ENCODE assay signal across 17 cellular contexts in the genomic region with DNA sequence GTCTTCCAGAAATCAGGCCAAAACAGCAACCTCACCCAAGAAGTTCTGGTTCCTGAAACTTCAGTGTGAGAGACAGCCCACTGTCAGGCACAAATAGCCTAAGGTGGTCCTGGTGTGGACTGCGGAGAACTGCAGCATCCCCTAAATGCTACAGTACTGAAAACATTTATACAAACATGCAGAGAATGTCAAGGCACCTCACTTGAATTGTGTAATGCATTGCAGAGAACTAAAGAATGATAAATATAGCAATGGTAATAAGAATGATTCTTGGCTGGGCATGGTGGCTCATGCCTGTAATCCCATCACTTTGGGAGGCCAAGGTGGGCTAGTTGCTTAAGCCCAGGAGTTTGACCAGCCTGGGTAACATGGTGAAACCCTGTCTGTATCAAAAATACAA.
DNase-seq lines count a peak whose midpoint lies in the region; TF ChIP-seq lines count a peak whose summit lies in the region.
"Had no signal": no experiment of that assay in that cellular context is flagged by ENCODE, and none has a peak within 500 bp of the region (broad histone marks: within the 10 kb centered on the region; RNA-seq: fewer than 3 reads in every experiment).

No MANE protein-coding gene starts in this region.

- H3K36me3 ChIP-seq in BLaER1 treated with 17β-estradiol and CSF1 and Interleukin-3, amounts not matched to agents 10 nM and 100 nM = peaks cover 12 to 29% (median 24%) of the 10 kb centered on the region in 11 experiments; a peak in 18 of 22 replicates

- H3K27me3 Mint-ChIP-seq in nephron progenitor cell (ENCODE audit: low read depth, poor library complexity) = no peaks in the 10 kb centered on the region
- H3K27me3 Mint-ChIP-seq: CD4-positive, alpha-beta T cell had no signal

- no peaks in the 10 kb centered on the region for H3K27me3 ChIP-seq in BLaER1 treated with 17β-estradiol and CSF1 and Interleukin-3, amounts not matched to agents 10 nM and 100 nM

- H3K9ac ChIP-seq in BLaER1 treated with 17β-estradiol and CSF1 and Interleukin-3, amounts not matched to agents 10 nM and 100 nM = peak overlapping the region in 4 of 11 experiments; percentile 12 to 45 (median 28); a peak in 5 of 22 replicates

- H3K9me3 ChIP-seq in BLaER1 treated with 17β-estradiol and CSF1 and Interleukin-3, amounts not matched to agents 10 nM and 100 nM (replicated peaks in 1 of 11) = no peaks in the 10 kb centered on the region

- no peak overlapping the region for H3K4me3 Mint-ChIP-seq in nephron progenitor cell
- H3K4me3 Mint-ChIP-seq: CD14-positive monocyte; CD4-positive, alpha-beta T cell; CD8-positive, alpha-beta memory T cell; GM23338; H9; HFFc6 had no signal

- DNase-seq in choroid plexus epithelial cell (ENCODE audit: low read depth) (peak; percentile 25), nephron progenitor cell (no peak), germinal center (ENCODE audit: low spot score) (no peak), NCI-H524 treated with DMSO at 0.1 percent for 48 hours (lab: John Stamatoyannopoulos, UW) (no peak)
- no peak for DNase-seq in activated effector memory CD4-positive, alpha-beta T cell treated with anti-CD3 and anti-CD28 coated beads, Interleukin-2, amount 50 U/mL, for 16 hours
- DNase-seq: CD4-positive, alpha-beta T cell; CD8-positive, alpha-beta memory T cell; DMS 273 treated with DMSO at 0.1 percent for 48 hours; DMS79; EL; GDM1; H9; HFFc6 had no signal

- peak overlapping the region; percentile 38 for H3K27ac Mint-ChIP-seq in nephron progenitor cell
- H3K27ac Mint-ChIP-seq: CD4-positive, alpha-beta T cell; GM23338; HFFc6 had no signal

- no peaks in the 10 kb centered on the region; a peak in 2 of 22 replicates for H4K20me1 ChIP-seq in BLaER1 treated with 17β-estradiol and CSF1 and Interleukin-3, amounts not matched to agents 10 nM and 100 nM

- no peaks in the 10 kb centered on the region for H3K9me3 Mint-ChIP-seq in nephron progenitor cell
- H3K9me3 Mint-ChIP-seq: CD14-positive monocyte; CD4-positive, alpha-beta T cell; CD8-positive, alpha-beta memory T cell; GM23338; H9 had no signal

- H3K27ac ChIP-seq in BLaER1 treated with 17β-estradiol and CSF1 and Interleukin-3, amounts not matched to agents 10 nM and 100 nM = peak overlapping the region in 7 of 11 experiments; percentile 17 to 65 (median 41); a peak in 10 of 22 replicates

- no peak overlapping the region for H3K4me3 ChIP-seq in BLaER1 treated with 17β-estradiol and CSF1 and Interleukin-3, amounts not matched to agents 10 nM and 100 nM
- H3K4me3 ChIP-seq in choroid plexus epithelial cell (ENCODE audit: low read depth, low read length) = no peak overlapping the region
- H3K4me3 ChIP-seq: GM12878, GM23338 had no signal

- TF ChIP-seq CTCF in choroid plexus epithelial cell (conservative IDR thresholded peaks at IDR 0.05; ENCODE audit: low read depth, low read length) (no peak), nephron progenitor cell (IDR thresholded peaks at IDR 0.05) (no peak)

- H3K36me3 Mint-ChIP-seq in nephron progenitor cell (ENCODE audit: low read depth) = peaks cover 36% of the 10 kb centered on the region

- H3K4me2 ChIP-seq in BLaER1 treated with 17β-estradiol and CSF1 and Interleukin-3, amounts not matched to agents 10 nM and 100 nM = peak overlapping the region; percentile 36 to 83 (median 74)
- H3K4me2 ChIP-seq: GM23338 had no signal

- H3K4me1 ChIP-seq in BLaER1 treated with 17β-estradiol and CSF1 and Interleukin-3, amounts not matched to agents 10 nM and 100 nM = peaks cover 39 to 74% (median 64%) of the 10 kb centered on the region in 10 experiments

- H3K4me1 Mint-ChIP-seq in nephron progenitor cell = peaks cover 31% of the 10 kb centered on the region
- H3K4me1 Mint-ChIP-seq: CD8-positive, alpha-beta memory T cell; GM23338 had no signal
